In genomic region chr12:2432856-2433255, GRCh38 we compare ENCODE assay signal across 25 cellular contexts.
"Had no signal": no experiment of that assay in that cellular context is flagged by ENCODE, and none has a peak within 500 bp of the region (broad histone marks: within the 10 kb centered on the region; RNA-seq: fewer than 3 reads in every experiment).

No MANE protein-coding gene starts in this region.

- H3K36me3 ChIP-seq: Peyer's patch, SJCRH30 had no signal

- H3K27me3 ChIP-seq: Peyer's patch had no signal

- H3K27ac ChIP-seq: RWPE1, SJCRH30, VCaP had no signal

- H3K9me3 ChIP-seq: Peyer's patch, SJCRH30, SK-N-SH had no signal

- H3K9ac ChIP-seq: SK-N-SH had no signal

- H3K4me1 ChIP-seq: SJCRH30 had no signal

- H3K4me3 ChIP-seq: K562, Peyer's patch, SJCRH30 had no signal

- ATAC-seq: activated T-helper 17 cell treated with anti-CD3 and anti-CD28 coated beads, Interleukin-2, amount 50 U/mL, for 72 hours; K562 had no signal

- DNase-seq: activated CD4-positive, alpha-beta memory T cell treated with anti-CD3 and anti-CD28 coated beads, Interleukin-2, amount 10 ng/mL, durations not matched to agents 7 days and 5 days; activated CD4-positive, alpha-beta T cell treated with anti-CD3 and anti-CD28 coated beads, Interleukin-2, amount 50 U/mL, for 1 hour; activated CD4-positive, CD25-positive, alpha-beta regulatory T cell; activated gamma-delta T cell; activated naive CD4-positive, alpha-beta T cell treated with anti-CD3 and anti-CD28 coated beads, Interleukin-2, amount 10 ng/mL, durations not matched to agents 7 days and 5 days; activated naive CD8-positive, alpha-beta T cell treated with anti-CD3 and anti-CD28 coated beads for 36 hours; activated T-cell treated with anti-CD3 and anti-CD28 coated beads for 4 hours; activated T-cell treated with anti-CD3 and anti-CD28 coated beads, Interleukin-2, amount 50 U/mL, for 48 hours; central memory CD4-positive, alpha-beta T cell; Karpas-422; NCI-H1417 treated with DMSO at 0.1 percent for 48 hours; NCI-H1694; NCI-H2081; NCI-H345; NCI-H510A; NCI-H526 treated with DMSO at 0.1 percent for 48 hours; Peyer's patch; Right ventricle myocardium superior; SJCRH30; SK-N-SH; T-helper 1 cell had no signal
